11 cellular contexts compared by ENCODE assay signal in the genomic region with DNA sequence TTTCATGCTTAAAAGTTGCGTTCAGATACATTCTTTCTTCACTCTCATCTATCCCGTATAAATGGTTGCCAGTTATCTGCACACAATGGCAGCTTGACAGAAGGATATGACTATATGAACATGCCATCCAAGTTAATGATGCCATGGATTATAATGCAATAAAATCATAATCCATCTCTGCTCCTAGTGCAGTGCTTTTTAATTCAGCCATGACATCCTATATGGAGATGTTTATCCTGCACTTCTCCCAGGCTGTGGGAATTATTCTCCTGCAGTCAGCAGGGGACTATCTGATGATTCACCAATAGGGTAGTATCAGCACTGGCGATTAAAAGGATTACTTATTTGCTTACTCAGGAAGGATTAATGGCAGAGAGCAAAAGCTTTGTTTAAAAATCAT.
DNase-seq lines count a peak whose midpoint lies in the region; ATAC-seq and TF ChIP-seq lines count a peak whose summit lies in the region.
"Had no signal": no experiment of that assay in that cellular context is flagged by ENCODE, and none has a peak within 500 bp of the region (broad histone marks: within the 10 kb centered on the region; RNA-seq: fewer than 3 reads in every experiment).

No MANE protein-coding gene starts in this region.

- ATAC-seq in mucosa of descending colon: peak; percentile 23
- ATAC-seq: Right ventricle myocardium inferior had no signal

- H3K9me3 Mint-ChIP-seq in glutamatergic neuron (ENCODE audit: unreplicated experiment): no peaks in the 10 kb centered on the region
- H3K9me3 Mint-ChIP-seq: mesothelial cell of epicardium had no signal

- H3K4me3 Mint-ChIP-seq in glutamatergic neuron (ENCODE audit: unreplicated experiment): no peak overlapping the region
- H3K4me3 Mint-ChIP-seq: mesothelial cell of epicardium had no signal

- H3K4me1 Mint-ChIP-seq in glutamatergic neuron (ENCODE audit: low read depth, unreplicated experiment): no peaks in the 10 kb centered on the region

- no peaks in the 10 kb centered on the region for H3K27me3 Mint-ChIP-seq in glutamatergic neuron (ENCODE audit: unreplicated experiment)

- in situ Hi-C loops in Caki2 (cut with HindIII; ENCODE audit: low pct_unique_long_range_greater_than_20kb, low sequenced_read_pairs): no loop called here

- H3K4me1 ChIP-seq in mucosa of descending colon (ENCODE audit: low read depth): no peaks in the 10 kb centered on the region
- H3K4me1 ChIP-seq: vagina had no signal

- H3K9me3 ChIP-seq in mucosa of descending colon: no peaks in the 10 kb centered on the region
- H3K9me3 ChIP-seq: vagina had no signal

- no peaks in the 10 kb centered on the region for H3K36me3 Mint-ChIP-seq in glutamatergic neuron (ENCODE audit: unreplicated experiment)
- H3K36me3 Mint-ChIP-seq: mesothelial cell of epicardium had no signal

- DNase-seq in Caki2 (ENCODE audit: low read depth): peak; percentile 84
- DNase-seq in NCI-H1048 (lab: John Stamatoyannopoulos, UW): peak; percentile 79
- DNase-seq in brain pericyte (ENCODE audit: low read depth, low spot score): peak; percentile 36
- DNase-seq in mucosa of descending colon: no peak
- no peak for DNase-seq in NCI-H1694 (lab: John Stamatoyannopoulos, UW)
- no peak for DNase-seq in glutamatergic neuron
- DNase-seq in stimulated activated CD8-positive, alpha-beta memory T cell treated with anti-CD3 and anti-CD28 coated beads, Interleukin-4, amount 100 ng/mL, for 48 hours: no peak
- no peak for DNase-seq in activated CD8-positive, alpha-beta memory T cell treated with anti-CD3 and anti-CD28 coated beads, Interleukin-2, amount 50 U/mL, for 4 hours

- no peaks in the 10 kb centered on the region for H3K36me3 ChIP-seq in mucosa of descending colon (ENCODE audit: low read depth)
- H3K36me3 ChIP-seq: vagina had no signal

- TF ChIP-seq CTCF in mucosa of descending colon (IDR thresholded peaks at IDR 0.05): no peak
- TF ChIP-seq CTCF in glutamatergic neuron (IDR thresholded peaks at IDR 0.05; ENCODE audit: partially characterized antibody, unreplicated experiment): no peak

- H3K4me3 ChIP-seq in mucosa of descending colon: no peak overlapping the region
- H3K4me3 ChIP-seq: vagina had no signal

- H3K27ac Mint-ChIP-seq in glutamatergic neuron (ENCODE audit: unreplicated experiment): no peak overlapping the region
- H3K27ac Mint-ChIP-seq: mesothelial cell of epicardium had no signal

- intact Hi-C loops in mucosa of descending colon (cut with DNase I, micrococcal nuclease): no loop called here

Comparison
In these comparisons a context has a peak if more than half of its experiments do, and no peak if none do; other contexts are left out.
1. DNase-seq: peak in Caki2 (single experiment), NCI-H1048 (single experiment) and brain pericyte (single experiment); none in mucosa of descending colon (0 of 3), NCI-H1694 (single experiment), glutamatergic neuron (single experiment), stimulated activated CD8-positive, alpha-beta memory T cell treated with anti-CD3 and anti-CD28 coated beads, Interleukin-4, amount 100 ng/mL, for 48 hours (single experiment) and activated CD8-positive, alpha-beta memory T cell treated with anti-CD3 and anti-CD28 coated beads, Interleukin-2, amount 50 U/mL, for 4 hours (single experiment).